8 cellular contexts compared by ENCODE assay signal in genomic region chr7:100865971-100866720, GRCh38. TPM values are rescaled to one million over a fixed set of nuclear protein-coding genes. Genes with fewer than 3 reads are reported as not detected.
DNase-seq lines count a peak whose midpoint lies in the region; ATAC-seq and TF ChIP-seq lines count a peak whose summit lies in the region.

No MANE protein-coding gene starts in this region.

- intact Hi-C loops in heart right ventricle (cut with DNase I) (loop anchor here in 1 of 10 donors (10.0 kb wide), 1 partner anchor 391 kb away; the partner anchor contains the start of gene TSC22D4), sciatic nerve (cut with DNase I) (no loop called here)

- H3K27me3 Mint-ChIP-seq in activated T-cell treated with anti-CD3 and anti-CD28 coated beads, Interleukin-2, amount 50 U/mL, for 24 hours = no peaks in the 10 kb centered on the region

- DNase-seq in AG10803 (ENCODE audit: low read depth) (peak; percentile 76), heart right ventricle (peak; percentile 64 to 83), sciatic nerve (ENCODE audit: low spot score) (peak; percentile 91), NCI-H2107 (lab: John Stamatoyannopoulos, UW) (no peak), NOMO-1 treated with DMSO at 0.1 percent for 48 hours (lab: John Stamatoyannopoulos, UW; ENCODE audit: unreplicated experiment) (no peak)
- peak; percentile 70 for DNase-seq in activated T-cell treated with anti-CD3 and anti-CD28 coated beads, Interleukin-2, amount 50 U/mL, for 24 hours
- DNase-seq in NK-92 treated with Interleukin-12 subunit alpha and Interleukin-12 subunit beta, amount 100 ng/mL, for 24 hours (lab: John Stamatoyannopoulos, UW) = no peak

- peaks cover 65% of the 10 kb centered on the region for H3K36me3 Mint-ChIP-seq in activated T-cell treated with anti-CD3 and anti-CD28 coated beads, Interleukin-2, amount 50 U/mL, for 24 hours (ENCODE audit: low read depth)

- peak overlapping the region; percentile 96 for H3K27ac ChIP-seq in HUES48 (ENCODE audit: low read depth, low read length)
- H3K27ac ChIP-seq in heart right ventricle = peak overlapping the region; percentile 85 to 99 (median 96)

- peaks cover 25% of the 10 kb centered on the region for H3K4me1 Mint-ChIP-seq in activated T-cell treated with anti-CD3 and anti-CD28 coated beads, Interleukin-2, amount 50 U/mL, for 24 hours (ENCODE audit: low read depth)

- H3K9ac ChIP-seq in HUES48 (ENCODE audit: low read depth, low read length) = peak overlapping the region; percentile 96

- peaks cover 6% of the 10 kb centered on the region for H3K4me1 ChIP-seq in HUES48 (ENCODE audit: control insufficient read depth, insufficient read depth, low read length)
- H3K4me1 ChIP-seq in heart right ventricle = peaks cover 7 to 50% (median 26%) of the 10 kb centered on the region in 9 donors

- TF ChIP-seq CTCF in AG10803 (conservative IDR thresholded peaks at IDR 0.05; ENCODE audit: low read length) (no peak), heart right ventricle (IDR thresholded peaks at IDR 0.05) (no peak)

- H3K4me3 ChIP-seq in AG10803 (ENCODE audit: low read length) (peak overlapping the region; percentile 97), HUES48 (ENCODE audit: low read depth, low read length) (0 out of 2 replicates have a peak overlapping the region, but pooled peaks have one; percentile 94), heart right ventricle (peak overlapping the region in 7 of 10 donors; percentile 80 to 99 (median 92))

- H3K9me3 ChIP-seq in HUES48 (ENCODE audit: control insufficient read depth, insufficient read depth, low read length) (no peaks in the 10 kb centered on the region), heart right ventricle (no peaks in the 10 kb centered on the region)

- H3K27me3 ChIP-seq in HUES48 (ENCODE audit: control insufficient read depth, insufficient read depth, low read length) = no peaks in the 10 kb centered on the region
- H3K27me3 ChIP-seq in heart right ventricle = no peaks in the 10 kb centered on the region

- H3K36me3 ChIP-seq in HUES48 (ENCODE audit: control insufficient read depth, insufficient read depth, low read length) (peaks cover 42% of the 10 kb centered on the region), heart right ventricle (peaks cover 0 to 57% (median under 1%) of the 10 kb centered on the region in 9 donors)

- H3K27ac Mint-ChIP-seq in activated T-cell treated with anti-CD3 and anti-CD28 coated beads, Interleukin-2, amount 50 U/mL, for 24 hours = peak overlapping the region; percentile 96

- H3K9me3 Mint-ChIP-seq in activated T-cell treated with anti-CD3 and anti-CD28 coated beads, Interleukin-2, amount 50 U/mL, for 24 hours = no peaks in the 10 kb centered on the region

- ATAC-seq in heart right ventricle (peak; percentile 6 to 47 (median 19)), sciatic nerve (peak; percentile 16)

- WGBS in heart right ventricle, 2 donors = 70 to 74% methylated on average over 44 of the region's 44 CpGs

- H3K4me3 Mint-ChIP-seq in activated T-cell treated with anti-CD3 and anti-CD28 coated beads, Interleukin-2, amount 50 U/mL, for 24 hours = peak overlapping the region; percentile 91

RNA-seq across cellular contexts. Expression of gene TRIP6, which starts 1.0 kb away (rescaled TPM):
- total RNA-seq in heart right ventricle (10 to 100 TPM; 13.0 to 23.7 (median 17.7) TPM), sciatic nerve (62.6 TPM)
- polyA plus RNA-seq in heart right ventricle = 10 to 100 TPM; 15.4 to 26.3 TPM

RNA-seq across cellular contexts. Expression of gene SRRT, which starts 8.8 kb away (rescaled TPM):
- total RNA-seq in heart right ventricle (10 to 100 TPM; 38.4 to 69.5 (median 49.6) TPM), sciatic nerve (114 TPM)
- polyA plus RNA-seq in heart right ventricle = 10 to 100 TPM; 47.6 to 67.6 TPM

RNA-seq across cellular contexts. Expression of gene SLC12A9, which starts 13.6 kb away (rescaled TPM):
- 10 to 100 TPM in 1 of 10 donors, 1 to 10 TPM in 9; 4.8 to 15.7 (median 6.9) TPM for total RNA-seq in heart right ventricle
- polyA plus RNA-seq in heart right ventricle = 10 to 100 TPM; 10.2 to 14.0 TPM
- 28.7 TPM for total RNA-seq in sciatic nerve

RNA-seq across cellular contexts. Expression of gene UFSP1, which starts 23.4 kb away (rescaled TPM):
- 1 to 10 TPM in 9 of 10 donors, under 1 TPM in 1; 0.99 to 3.3 (median 1.7) TPM for total RNA-seq in heart right ventricle
- 1 to 10 TPM; 3.1 to 3.4 TPM for polyA plus RNA-seq in heart right ventricle
- total RNA-seq in sciatic nerve = 2.9 TPM

RNA-seq across cellular contexts. Expression of gene ACHE, which starts 29.5 kb away (rescaled TPM):
- total RNA-seq in heart right ventricle (1 to 10 TPM in 2 of 10 donors, under 1 TPM in 8; 0.27 to 1.1 (median 0.71) TPM), sciatic nerve (0.94 TPM)
- polyA plus RNA-seq in heart right ventricle = under 1 TPM; 0.80 to 0.94 TPM

Comparison
In these comparisons a context has a peak if more than half of its experiments do, and no peak if none do; other contexts are left out.
1. DNase-seq: peak in AG10803 (single experiment), activated T-cell treated with anti-CD3 and anti-CD28 coated beads, Interleukin-2, amount 50 U/mL, for 24 hours (single experiment), heart right ventricle (2 of 2) and sciatic nerve (single experiment); none in NK-92 treated with Interleukin-12 subunit alpha and Interleukin-12 subunit beta, amount 100 ng/mL, for 24 hours (single experiment), NCI-H2107 (single experiment) and NOMO-1 treated with DMSO at 0.1 percent for 48 hours (single experiment).
2. Peak in every context shown above with its lines, with median percentiles within 50 percentile points of each other: H3K4me3 ChIP-seq.